Comparison of ENCODE assay signal across 1 cellular context in genomic region chr7:74653686-74654181, GRCh38.
TF ChIP-seq lines count a peak whose summit lies in the region.

No MANE protein-coding gene starts in this region.

TF ChIP-seq in HepG2, 621 proteins besides CTCF, POLR2A, EP300 and RAD21 (continued from another document and continues in another):
- no peak for TF ChIP-seq GRHL1 (CRISPR knock-in tag; conservative IDR thresholded peaks at IDR 0.05)
- peak; percentile 34; the same call in 1 of the 2 replicates for TF ChIP-seq ONECUT2 (CRISPR knock-in tag; IDR thresholded peaks at IDR 0.05)
- TF ChIP-seq AFF4 (CRISPR knock-in tag; IDR thresholded peaks at IDR 0.05), result no peak
- TF ChIP-seq MED8 (CRISPR knock-in tag; IDR thresholded peaks at IDR 0.05; ENCODE audit: insufficient replicate concordance), result peak; percentile 47
- TF ChIP-seq MTA3 (CRISPR knock-in tag; IDR thresholded peaks at IDR 0.05), result no peak
- no peak for TF ChIP-seq FLYWCH1 (CRISPR knock-in tag; IDR thresholded peaks at IDR 0.05)
- 0 out of 2 replicates have a peak, but pooled peaks have one; percentile 42 for TF ChIP-seq ZNF44 (CRISPR knock-in tag; IDR thresholded peaks at IDR 0.05)
- peak; percentile 95 for TF ChIP-seq SAP130 (CRISPR knock-in tag; IDR thresholded peaks at IDR 0.05; ENCODE audit: low read depth)
- TF ChIP-seq RXRA (CRISPR knock-in tag; IDR thresholded peaks at IDR 0.05), result peak; percentile 24; the same call in 1 of the 2 replicates
- peak; percentile 60; the same call in 1 of the 2 replicates for TF ChIP-seq ARNT2 (CRISPR knock-in tag; IDR thresholded peaks at IDR 0.05; ENCODE audit: low read depth)
- peak; percentile 85 for TF ChIP-seq ZNF331 (CRISPR knock-in tag; IDR thresholded peaks at IDR 0.05)
- peak; percentile 35; the same call in 1 of the 2 replicates for TF ChIP-seq ZNF124 (CRISPR knock-in tag; IDR thresholded peaks at IDR 0.05)
- TF ChIP-seq SIN3B (IDR thresholded peaks at IDR 0.05; ENCODE audit: low read length), result no peak
- peak; percentile 30; the same call in 1 of the 2 replicates for TF ChIP-seq ZNF800 (CRISPR knock-in tag; IDR thresholded peaks at IDR 0.05)
- TF ChIP-seq TRIM24 (CRISPR knock-in tag; IDR thresholded peaks at IDR 0.05), result no peak
- peak; percentile 48 for TF ChIP-seq NFYB (CRISPR knock-in tag; IDR thresholded peaks at IDR 0.05)
- TF ChIP-seq SATB2 (CRISPR knock-in tag; IDR thresholded peaks at IDR 0.05), result no peak
- peak; percentile 54; the same call in 1 of the 2 replicates for TF ChIP-seq ETV5 (CRISPR knock-in tag; IDR thresholded peaks at IDR 0.05; ENCODE audit: borderline replicate concordance)
- TF ChIP-seq RFXANK (CRISPR knock-in tag; IDR thresholded peaks at IDR 0.05), result 0 out of 2 replicates have a peak, but pooled peaks have one; percentile 29
- peak; percentile 77; the same call in 1 of the 2 replicates for TF ChIP-seq HOMEZ (CRISPR knock-in tag; IDR thresholded peaks at IDR 0.05; ENCODE audit: low read depth)
- peak; percentile 81 for TF ChIP-seq USF2 (IDR thresholded peaks at IDR 0.05; ENCODE audit: low read depth, low read length)
- TF ChIP-seq USF2 (CRISPR knock-in tag; IDR thresholded peaks at IDR 0.05; ENCODE audit: borderline replicate concordance), result peak; percentile 81; the same call in 1 of the 2 replicates
- no peak; the same call in 1 of the 2 replicates for TF ChIP-seq ZNF512B (CRISPR knock-in tag; IDR thresholded peaks at IDR 0.05; ENCODE audit: borderline replicate concordance)
- no peak for TF ChIP-seq SRSF1 (optimal IDR thresholded peaks at IDR 0.05; ENCODE audit: low read depth, low read length)
- no peak for TF ChIP-seq IKZF1 (IDR thresholded peaks at IDR 0.05)
- no peak for TF ChIP-seq ZNF737 (CRISPR knock-in tag; IDR thresholded peaks at IDR 0.05; ENCODE audit: borderline replicate concordance)
- peak; percentile 88 for TF ChIP-seq PHF21A (CRISPR knock-in tag; IDR thresholded peaks at IDR 0.05)
- no peak for TF ChIP-seq ZNF672 (CRISPR knock-in tag; IDR thresholded peaks at IDR 0.05)
- no peak for TF ChIP-seq LCORL (IDR thresholded peaks at IDR 0.05)
- peak; percentile 43; the same call in 1 of the 2 replicates for TF ChIP-seq LCORL (CRISPR knock-in tag; IDR thresholded peaks at IDR 0.05)
- TF ChIP-seq ZNF562 (CRISPR knock-in tag; IDR thresholded peaks at IDR 0.05; ENCODE audit: borderline replicate concordance), result no peak
- peak; percentile 38 for TF ChIP-seq SMC3 (IDR thresholded peaks at IDR 0.05; ENCODE audit: low read length)
- TF ChIP-seq ZNF263 (CRISPR knock-in tag; IDR thresholded peaks at IDR 0.05), result 0 out of 2 replicates have a peak, but pooled peaks have one; percentile 7
- peak; percentile 59 for TF ChIP-seq PATZ1 (CRISPR knock-in tag; IDR thresholded peaks at IDR 0.05)
- TF ChIP-seq YEATS2 (CRISPR knock-in tag; IDR thresholded peaks at IDR 0.05; ENCODE audit: borderline replicate concordance), result peak; percentile 23; the same call in 1 of the 2 replicates
- TF ChIP-seq ZNF280B (CRISPR knock-in tag; IDR thresholded peaks at IDR 0.05; ENCODE audit: borderline replicate concordance), result no peak
- peak; percentile 58; the same call in 1 of the 2 replicates for TF ChIP-seq ARNTL (CRISPR knock-in tag; IDR thresholded peaks at IDR 0.05)
- TF ChIP-seq CSRNP2 (CRISPR knock-in tag; conservative IDR thresholded peaks at IDR 0.05; ENCODE audit: low read depth), result no peak
- TF ChIP-seq TSC22D2 (CRISPR knock-in tag; IDR thresholded peaks at IDR 0.05; ENCODE audit: borderline replicate concordance), result no peak
